Comparison of ENCODE assay signal across 1 cellular context in the genomic region with DNA sequence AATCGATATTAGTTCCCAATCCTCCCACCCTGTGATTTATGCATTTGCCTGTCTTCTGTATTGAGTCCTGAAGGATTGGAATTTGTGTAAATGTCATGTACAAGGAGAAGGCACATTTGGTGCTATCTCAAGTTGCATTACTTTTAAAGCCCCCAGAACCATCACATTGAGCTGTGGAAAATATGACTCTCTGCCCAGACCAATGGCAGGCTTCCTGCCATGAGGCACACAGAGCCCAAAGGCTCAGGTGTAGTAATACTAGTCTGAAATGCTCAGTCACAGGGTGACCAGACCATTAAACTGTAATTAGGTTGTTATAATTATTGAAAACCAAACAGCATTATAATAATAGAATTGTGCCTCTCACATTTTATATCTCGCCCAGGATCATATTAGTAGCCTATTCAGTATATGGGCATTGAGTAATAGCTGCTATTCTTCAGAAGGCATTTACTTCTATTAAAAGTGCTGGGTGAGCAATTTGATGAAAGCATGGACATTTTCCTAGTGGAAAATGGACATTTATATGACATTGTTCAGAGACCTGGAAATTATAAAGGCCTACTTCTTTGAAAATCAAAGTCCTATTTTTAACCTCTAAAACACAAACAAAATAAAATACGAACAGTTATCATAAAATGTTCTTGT.
TF ChIP-seq lines count a peak whose summit lies in the region.

No MANE protein-coding gene starts in this region.

TF ChIP-seq in IMR-90, 13 proteins besides CTCF, POLR2A, EP300 and RAD21:
- no peak for TF ChIP-seq CEBPB (IDR thresholded peaks at IDR 0.05; ENCODE audit: low read depth, low read length)
- TF ChIP-seq CHD1 (IDR thresholded peaks at IDR 0.05; ENCODE audit: low read depth, low read length), result no peak
- TF ChIP-seq MAFK (IDR thresholded peaks at IDR 0.05; ENCODE audit: low read depth, low read length), result peak; percentile 65; the same call in 1 of the 2 replicates
